In genomic region chr10:32511599-32511998, GRCh38 we compare ENCODE assay signal across 41 cellular contexts.
"Had no signal": no experiment of that assay in that cellular context is flagged by ENCODE, and none has a peak within 500 bp of the region (broad histone marks: within the 10 kb centered on the region; RNA-seq: fewer than 3 reads in every experiment).

No MANE protein-coding gene starts in this region.

- H3K27ac Mint-ChIP-seq: activated naive CD4-positive, alpha-beta T cell treated with anti-CD3 and anti-CD28 coated beads for 36 hours; activated naive CD4-positive, alpha-beta T cell treated with anti-CD3 and anti-CD28 coated beads, Interleukin-2, amount 10 ng/mL, durations not matched to agents 7 days and 5 days; activated naive CD4-positive, alpha-beta T cell treated with anti-CD3 and anti-CD28 coated beads, Interleukin-2, amount 50 U/mL, for 24 hours; activated naive CD4-positive, alpha-beta T cell treated with anti-CD3 and anti-CD28 coated beads, Interleukin-2, amount 50 U/mL, for 72 hours; activated naive CD8-positive, alpha-beta T cell; activated naive CD8-positive, alpha-beta T cell treated with anti-CD3 and anti-CD28 coated beads for 36 hours; activated naive CD8-positive, alpha-beta T cell treated with anti-CD3 and anti-CD28 coated beads, Interleukin-2, amount 10 ng/mL, durations not matched to agents 7 days and 5 days; activated naive CD8-positive, alpha-beta T cell treated with anti-CD3 and anti-CD28 coated beads, Interleukin-2, amount 50 U/mL, for 24 hours; activated T-cell treated with anti-CD3 and anti-CD28 coated beads, Interleukin-2, amount 50 U/mL, for 24 hours; activated T-cell treated with anti-CD3 and anti-CD28 coated beads, Interleukin-2, amount 50 U/mL, for 72 hours; activated T-helper 1 cell treated with anti-CD3 and anti-CD28 coated beads, Interleukin-12 subunit alpha, Interleukin-12 subunit beta, Interleukin-2, Interleukin-4 antibody, amounts not matched to agents 30 ng/mL and 10 ng/mL and 1 ng/mL, durations not matched to agents 14 hours and 24 hours and 36 hours; activated T-helper 17 cell treated with anti-CD3 and anti-CD28 coated beads, Interleukin-2, amount 50 U/mL, for 72 hours; activated T-helper 2 cell treated with anti-CD3 and anti-CD28 coated beads, Interferon-gamma antibody, Interleukin-2, Interleukin-4, amounts not matched to agents 10 μg/mL and 5 μg/mL and 100 μg/mL, durations not matched to agents 14 hours and 24 hours and 36 hours; brain had no signal

- H3K4me1 ChIP-seq: adrenal gland, ascending aorta, body of pancreas, breast epithelium had no signal

- H3K4me3 Mint-ChIP-seq: activated naive CD4-positive, alpha-beta T cell treated with anti-CD3 and anti-CD28 coated beads for 36 hours; activated naive CD4-positive, alpha-beta T cell treated with anti-CD3 and anti-CD28 coated beads, Interleukin-2, amount 10 ng/mL, durations not matched to agents 7 days and 5 days; activated naive CD4-positive, alpha-beta T cell treated with anti-CD3 and anti-CD28 coated beads, Interleukin-2, amount 50 U/mL, for 24 hours; activated naive CD8-positive, alpha-beta T cell; activated naive CD8-positive, alpha-beta T cell treated with anti-CD3 and anti-CD28 coated beads for 36 hours; activated naive CD8-positive, alpha-beta T cell treated with anti-CD3 and anti-CD28 coated beads, Interleukin-2, amount 10 ng/mL, durations not matched to agents 7 days and 5 days; activated naive CD8-positive, alpha-beta T cell treated with anti-CD3 and anti-CD28 coated beads, Interleukin-2, amount 50 U/mL, for 24 hours; activated T-cell treated with anti-CD3 and anti-CD28 coated beads, Interleukin-2, amount 50 U/mL, for 24 hours; activated T-cell treated with anti-CD3 and anti-CD28 coated beads, Interleukin-2, amount 50 U/mL, for 4 hours; activated T-cell treated with anti-CD3 and anti-CD28 coated beads, Interleukin-2, amount 50 U/mL, for 72 hours; activated T-helper 1 cell treated with anti-CD3 and anti-CD28 coated beads, Interleukin-12 subunit alpha, Interleukin-12 subunit beta, Interleukin-2, Interleukin-4 antibody, amounts not matched to agents 30 ng/mL and 10 ng/mL and 1 ng/mL, durations not matched to agents 14 hours and 24 hours and 36 hours; activated T-helper 17 cell treated with anti-CD3 and anti-CD28 coated beads, Interleukin-2, amount 50 U/mL, for 72 hours; brain; central memory CD8-positive, alpha-beta T cell had no signal

- ATAC-seq: activated naive CD4-positive, alpha-beta T cell treated with anti-CD3 and anti-CD28 coated beads, Interleukin-2, amount 50 U/mL, for 72 hours; activated naive CD8-positive, alpha-beta T cell treated with anti-CD3 and anti-CD28 coated beads, Interleukin-2, amount 50 U/mL, for 24 hours; activated T-cell treated with anti-CD3 and anti-CD28 coated beads, Interleukin-2, amount 50 U/mL, for 4 hours; activated T-cell treated with anti-CD3 and anti-CD28 coated beads, Interleukin-2, amount 50 U/mL, for 72 hours; activated T-helper 17 cell treated with anti-CD3 and anti-CD28 coated beads, Interleukin-2, amount 50 U/mL, for 72 hours; body of pancreas had no signal

- H3K36me3 ChIP-seq: adrenal gland, brain microvascular endothelial cell, breast epithelium, cardiac muscle cell had no signal

- H3K9me3 Mint-ChIP-seq: activated naive CD4-positive, alpha-beta T cell treated with anti-CD3 and anti-CD28 coated beads, Interleukin-2, amount 50 U/mL, for 24 hours; activated naive CD4-positive, alpha-beta T cell treated with anti-CD3 and anti-CD28 coated beads, Interleukin-2, amount 50 U/mL, for 72 hours; activated naive CD8-positive, alpha-beta T cell treated with anti-CD3 and anti-CD28 coated beads for 36 hours; activated naive CD8-positive, alpha-beta T cell treated with anti-CD3 and anti-CD28 coated beads, Interleukin-2, amount 50 U/mL, for 24 hours; activated T-cell treated with anti-CD3 and anti-CD28 coated beads, Interleukin-2, amount 50 U/mL, for 24 hours; activated T-cell treated with anti-CD3 and anti-CD28 coated beads, Interleukin-2, amount 50 U/mL, for 4 hours; activated T-helper 1 cell treated with anti-CD3 and anti-CD28 coated beads, Interleukin-12 subunit alpha, Interleukin-12 subunit beta, Interleukin-2, Interleukin-4 antibody, amounts not matched to agents 30 ng/mL and 10 ng/mL and 1 ng/mL, durations not matched to agents 14 hours and 24 hours and 36 hours; activated T-helper 17 cell treated with anti-CD3 and anti-CD28 coated beads, Interleukin-2, amount 50 U/mL, for 72 hours; central memory CD8-positive, alpha-beta T cell had no signal

- H3K27ac ChIP-seq: adrenal gland, ascending aorta, body of pancreas, brain microvascular endothelial cell, breast epithelium, cardiac muscle cell had no signal

- DNase-seq: activated effector memory CD4-positive, alpha-beta T cell treated with anti-CD3 and anti-CD28 coated beads, Interleukin-2, amount 50 U/mL, for 16 hours; activated effector memory CD4-positive, alpha-beta T cell treated with Interleukin-2 at 50 U/mL for 16 hours; activated gamma-delta T cell; activated gamma-delta T cell treated with Interleukin-2 at 50 U/mL for 16 hours; activated naive CD4-positive, alpha-beta T cell; activated naive CD4-positive, alpha-beta T cell treated with anti-CD3 and anti-CD28 coated beads for 36 hours; activated naive CD4-positive, alpha-beta T cell treated with anti-CD3 and anti-CD28 coated beads, Interleukin-2, amount 10 ng/mL, durations not matched to agents 7 days and 5 days; activated naive CD4-positive, alpha-beta T cell treated with anti-CD3 and anti-CD28 coated beads, Interleukin-2, amount 50 U/mL, for 16 hours; activated naive CD4-positive, alpha-beta T cell treated with Interleukin-2 at 50 U/mL for 16 hours; activated naive CD8-positive, alpha-beta T cell treated with anti-CD3 and anti-CD28 coated beads for 36 hours; activated naive CD8-positive, alpha-beta T cell treated with anti-CD3 and anti-CD28 coated beads, Interleukin-2, amount 10 ng/mL, durations not matched to agents 7 days and 5 days; activated naive CD8-positive, alpha-beta T cell treated with anti-CD3 and anti-CD28 coated beads, Interleukin-2, amount 50 U/mL, for 24 hours; activated T-cell treated with anti-CD3 and anti-CD28 coated beads for 4 hours; activated T-cell treated with anti-CD3 and anti-CD28 coated beads, Interleukin-2, amount 50 U/mL, for 1 hour; activated T-cell treated with anti-CD3 and anti-CD28 coated beads, Interleukin-2, amount 50 U/mL, for 24 hours; activated T-cell treated with anti-CD3 and anti-CD28 coated beads, Interleukin-2, amount 50 U/mL, for 4 hours; activated T-cell treated with anti-CD3 and anti-CD28 coated beads, Interleukin-2, amount 50 U/mL, for 48 hours; activated T-cell treated with anti-CD3 and anti-CD28 coated beads, Interleukin-2, amount 50 U/mL, for 72 hours; adrenal gland; amniotic stem cell; amygdala; anterior cingulate cortex; aorta; body of pancreas; brain microvascular endothelial cell; caudate nucleus; central memory CD4-positive, alpha-beta T cell; cerebellar nuclear complex had no signal

- H3K4me1 Mint-ChIP-seq: activated naive CD4-positive, alpha-beta T cell treated with anti-CD3 and anti-CD28 coated beads, Interleukin-2, amount 10 ng/mL, durations not matched to agents 7 days and 5 days; activated naive CD4-positive, alpha-beta T cell treated with anti-CD3 and anti-CD28 coated beads, Interleukin-2, amount 50 U/mL, for 24 hours; activated naive CD8-positive, alpha-beta T cell treated with anti-CD3 and anti-CD28 coated beads for 36 hours; activated naive CD8-positive, alpha-beta T cell treated with anti-CD3 and anti-CD28 coated beads, Interleukin-2, amount 10 ng/mL, durations not matched to agents 7 days and 5 days; activated naive CD8-positive, alpha-beta T cell treated with anti-CD3 and anti-CD28 coated beads, Interleukin-2, amount 50 U/mL, for 24 hours; brain had no signal

- FAIRE-seq: astrocyte, bronchial epithelial cell had no signal

- H3K4me3 ChIP-seq: adrenal gland, ascending aorta, body of pancreas, breast epithelium, cardiac muscle cell had no signal

- H3K27me3 ChIP-seq: adrenal gland, ascending aorta, body of pancreas, brain microvascular endothelial cell, breast epithelium, cardiac muscle cell had no signal

- H3K9me3 ChIP-seq: adrenal gland, body of pancreas, breast epithelium had no signal
